In genomic region chr17:16255481-16255901, GRCh38 we compare ENCODE assay signal across 9 cellular contexts. TPM values are rescaled to one million over a fixed set of nuclear protein-coding genes. Genes with fewer than 3 reads are reported as not detected.
DNase-seq lines count a peak whose midpoint lies in the region; ATAC-seq, FAIRE-seq and TF ChIP-seq lines count a peak whose summit lies in the region.
"Had no signal": no experiment of that assay in that cellular context is flagged by ENCODE, and none has a peak within 500 bp of the region (broad histone marks: within the 10 kb centered on the region; RNA-seq: fewer than 3 reads in every experiment).

No MANE protein-coding gene starts in this region.

- H3K79me2 ChIP-seq in HepG2 (ENCODE audit: insufficient read depth, low read length) = peaks cover 6% of the 10 kb centered on the region

- H4K20me1 ChIP-seq in HepG2 (ENCODE audit: insufficient read depth, low read length) = no peaks in the 10 kb centered on the region

- no peak overlapping the region for H3K27ac Mint-ChIP-seq in activated T-helper 1 cell treated with anti-CD3 and anti-CD28 coated beads, Interleukin-12 subunit alpha, Interleukin-12 subunit beta, Interleukin-2, Interleukin-4 antibody, amounts not matched to agents 30 ng/mL and 10 ng/mL and 1 ng/mL, durations not matched to agents 14 hours and 24 hours and 36 hours

- H3K27me3 Mint-ChIP-seq in activated T-helper 1 cell treated with anti-CD3 and anti-CD28 coated beads, Interleukin-12 subunit alpha, Interleukin-12 subunit beta, Interleukin-2, Interleukin-4 antibody, amounts not matched to agents 30 ng/mL and 10 ng/mL and 1 ng/mL, durations not matched to agents 14 hours and 24 hours and 36 hours (ENCODE audit: insufficient read depth) = no peaks in the 10 kb centered on the region

- H3K36me3 Mint-ChIP-seq in activated T-helper 1 cell treated with anti-CD3 and anti-CD28 coated beads, Interleukin-12 subunit alpha, Interleukin-12 subunit beta, Interleukin-2, Interleukin-4 antibody, amounts not matched to agents 30 ng/mL and 10 ng/mL and 1 ng/mL, durations not matched to agents 14 hours and 24 hours and 36 hours (ENCODE audit: low read depth) = peaks cover 4% of the 10 kb centered on the region

- H3K4me1 ChIP-seq in HAP-1 (peaks cover 13% of the 10 kb centered on the region), HepG2 (ENCODE audit: insufficient read depth, low read length) (peaks cover 59% of the 10 kb centered on the region), small intestine (ENCODE audit: control insufficient read depth in 2 of 2, insufficient read depth in 1 of 2, low read depth in 1 of 2, low read length in 1 of 2) (peaks cover 0 to 2% of the 10 kb centered on the region in 2 donors)

- H3K27me3 ChIP-seq in HAP-1 (ENCODE audit: low read depth) = no peaks in the 10 kb centered on the region
- no peaks in the 10 kb centered on the region for H3K27me3 ChIP-seq in HepG2 (ENCODE audit: control insufficient read depth in 1 of 2, insufficient read depth in 2 of 2, low read length in 2 of 2)
- H3K27me3 ChIP-seq in small intestine (ENCODE audit: control insufficient read depth in 2 of 2, insufficient read depth in 2 of 2, low read length in 2 of 2) = no peaks in the 10 kb centered on the region

- H3K4me3 Mint-ChIP-seq in activated T-helper 1 cell treated with anti-CD3 and anti-CD28 coated beads, Interleukin-12 subunit alpha, Interleukin-12 subunit beta, Interleukin-2, Interleukin-4 antibody, amounts not matched to agents 30 ng/mL and 10 ng/mL and 1 ng/mL, durations not matched to agents 14 hours and 24 hours and 36 hours = no peak overlapping the region

- intact Hi-C loops in HepG2 (cut with micrococcal nuclease; ENCODE audit: unreplicated experiment) = no loop called here
- intact Hi-C loops in activated T-helper 1 cell treated with anti-CD3 and anti-CD28 coated beads, Interleukin-12 subunit alpha, Interleukin-12 subunit beta, Interleukin-2, Interleukin-4 antibody, amounts not matched to agents 30 ng/mL and 10 ng/mL and 1 ng/mL, durations not matched to agents 14 hours and 24 hours and 36 hours (cut with micrococcal nuclease) = no loop called here

- CTCF ChIA-PET in HepG2 (lab: Yijun Ruan, JAX; ENCODE audit: low intra/inter-chr PET ratio, low total read pairs) = no interaction called here

- no peak for TF ChIP-seq CTCF in choroid plexus epithelial cell (conservative IDR thresholded peaks at IDR 0.05; ENCODE audit: low read depth, low read length)
- no peak for TF ChIP-seq CTCF in HepG2 (CRISPR knock-in tag; IDR thresholded peaks at IDR 0.05)
- no peak for TF ChIP-seq CTCF in GM20000 (IDR thresholded peaks at IDR 0.05; ENCODE audit: extremely low read depth, missing control alignments)

- H3K27ac ChIP-seq in HepG2 (ENCODE audit: extremely low read length, insufficient read depth, low read length) = peak overlapping the region; percentile 67
- H3K27ac ChIP-seq in small intestine (ENCODE audit: low read depth in 1 of 2, low read length in 1 of 2) = peak overlapping the region; percentile 87 to 90

- POLR2A ChIA-PET in HepG2 (lab: Yijun Ruan, JAX) = interaction anchor here (1.1 to 1.2 kb wide), 2 partner anchors 40 to 125 kb away, joined by 3 to 4 read pairs; partner anchors contain the start of gene UBB

- TF ChIP-seq RAD21 in HepG2 (CRISPR knock-in tag; IDR thresholded peaks at IDR 0.05) = no peak

- H3K9me3 ChIP-seq in HAP-1 = no peaks in the 10 kb centered on the region
- H3K9me3 ChIP-seq in HepG2 (ENCODE audit: low read length) = no peaks in the 10 kb centered on the region
- no peaks in the 10 kb centered on the region for H3K9me3 ChIP-seq in small intestine (ENCODE audit: control insufficient read depth, low read depth)

- 33% methylated on average over 4 of the region's 4 CpGs for WGBS in HepG2 (ENCODE audit: low lambda C conversion rate)
- 5 to 40% (median 28%) methylated on average over 4 of the region's 4 CpGs for WGBS in small intestine, 3 donors

- H3K36me3 ChIP-seq in HAP-1 (replicated peaks) (no peaks in the 10 kb centered on the region; the same call in 1 of the 2 replicates), HepG2 (replicated peaks in 1 of 2; ENCODE audit: control insufficient read depth in 1 of 2, insufficient read depth in 2 of 2, low read length in 2 of 2) (peaks cover 0 to 3% of the 10 kb centered on the region in 2 experiments; a peak in 1 of 5 replicates), small intestine (ENCODE audit: control insufficient read depth in 2 of 2, insufficient read depth in 2 of 2, low read length in 2 of 2) (no peaks in the 10 kb centered on the region)

- no peaks in the 10 kb centered on the region for H3K9me3 Mint-ChIP-seq in activated T-helper 1 cell treated with anti-CD3 and anti-CD28 coated beads, Interleukin-12 subunit alpha, Interleukin-12 subunit beta, Interleukin-2, Interleukin-4 antibody, amounts not matched to agents 30 ng/mL and 10 ng/mL and 1 ng/mL, durations not matched to agents 14 hours and 24 hours and 36 hours

- peaks cover 17% of the 10 kb centered on the region for H3K4me1 Mint-ChIP-seq in activated T-helper 1 cell treated with anti-CD3 and anti-CD28 coated beads, Interleukin-12 subunit alpha, Interleukin-12 subunit beta, Interleukin-2, Interleukin-4 antibody, amounts not matched to agents 30 ng/mL and 10 ng/mL and 1 ng/mL, durations not matched to agents 14 hours and 24 hours and 36 hours (ENCODE audit: low read depth)

- FAIRE-seq in HepG2 (lab: Jason Lieb, UNC) (no peak), small intestine (lab: Jason Lieb, UNC) (no peak)

- H3K4me3 ChIP-seq in HAP-1 (no peak overlapping the region), choroid plexus epithelial cell (ENCODE audit: low read depth, low read length) (peak overlapping the region; percentile 18), HepG2 (replicated peaks in 1 of 3; ENCODE audit: insufficient read depth in 1 of 3, low read depth in 2 of 3, low read length in 3 of 3) (no peak overlapping the region; a peak in 1 of 6 replicates), small intestine (ENCODE audit: low read depth in 1 of 2, low read length in 2 of 2) (no peak overlapping the region)

- H2AFZ ChIP-seq in HepG2 (ENCODE audit: low read length) = no peak overlapping the region

- DNase-seq in HAP-1 (ENCODE audit: low spot score in 2 of 2) (peak; percentile 57 to 59), choroid plexus epithelial cell (ENCODE audit: low read depth) (peak; percentile 43), HepG2 (ENCODE audit: low spot score) (peak; percentile 22), small intestine (peak; percentile 94), GM20000 (ENCODE audit: low spot score) (no peak), SKM-1 (lab: John Stamatoyannopoulos, UW; ENCODE audit: unreplicated experiment) (no peak)
- DNase-seq in activated T-helper 1 cell treated with anti-CD3 and anti-CD28 coated beads, Interleukin-12 subunit alpha, Interleukin-12 subunit beta, Interleukin-2, Interleukin-4 antibody, amounts not matched to agents 30 ng/mL and 10 ng/mL and 1 ng/mL, durations not matched to agents 14 hours and 24 hours and 36 hours (ENCODE audit: low spot score) = no peak
- DNase-seq: activated T-cell treated with anti-CD3 and anti-CD28 coated beads, Interleukin-2, amount 50 U/mL, for 48 hours had no signal

- peak; percentile 74 for ATAC-seq in HepG2
- ATAC-seq in HG02759 (IDR thresholded peaks at IDR 0.05; ENCODE audit: unreplicated experiment) = no peak

- TF ChIP-seq POLR2A in HepG2 (IDR thresholded peaks at IDR 0.05; ENCODE audit: insufficient read depth in 1 of 2, low read depth in 2 of 2, low read length in 2 of 2) = no peak

- in situ Hi-C loops in HAP-1 (cut with MboI; ENCODE audit: low sequenced_read_pairs) = no loop called here
- in situ Hi-C loops in HepG2 (cut with HindIII; ENCODE audit: extremely low pct_ligation_motif_present, low pct_unique_long_range_greater_than_20kb) = no loop called here

- peak overlapping the region; percentile 23 for H3K9ac ChIP-seq in HepG2 (ENCODE audit: insufficient read depth, low read depth, low read length)

- no TSS peak for BruUV-seq in HepG2 (replicated peaks; lab: Mats Ljungman, UMichigan)

- TF ChIP-seq EP300 in HepG2 (IDR thresholded peaks at IDR 0.05; ENCODE audit: low read depth in 2 of 2, low read length in 2 of 2) (no peak), HepG2 (CRISPR knock-in tag; IDR thresholded peaks at IDR 0.05; ENCODE audit: borderline replicate concordance) (no peak)

- peak overlapping the region; percentile 31; the same call in 1 of the 2 replicates for H3K4me2 ChIP-seq in HepG2 (ENCODE audit: low read depth, low read length)

RNA-seq across cellular contexts. Expression of gene PIGL, which starts 38.5 kb away (rescaled TPM):
- total RNA-seq in HepG2 (2016; rRNA removed; fragmentation: Illumina TruSeq; extraction: Trizol) = 9.8 and 28.5 TPM in 2 replicates
- 7.4 and 8.4 TPM in 2 replicates for total RNA-seq in HepG2 (2016; cell fraction: cytosol; rRNA removed; fragmentation: Illumina TruSeq; extraction: Trizol; ENCODE audit: low read depth)
- 9.8 and 25.0 TPM in 2 replicates for total RNA-seq in HepG2 (2016; cell fraction: insoluble cytoplasmic fraction; rRNA removed; fragmentation: Illumina TruSeq; extraction: Trizol)
- 8.9 and 10.6 TPM in 2 replicates for total RNA-seq in HepG2 (2016; cell fraction: membrane; rRNA removed; fragmentation: Illumina TruSeq; extraction: Trizol)
- 39.8 and 46.5 TPM in 2 replicates for total RNA-seq in HepG2 (2016; cell fraction: nucleus; rRNA removed; fragmentation: Illumina TruSeq; extraction: Trizol)
- polyA plus RNA-seq in HepG2 (2011; rRNA removed) (63.8 and 89.6 TPM in 2 replicates), small intestine (10 to 100 TPM; 19.0 to 30.2 (median 21.6) TPM)
- polyA plus RNA-seq in HepG2 (2011; cell fraction: cytosol; rRNA removed) = 27.7 and 28.2 TPM in 2 replicates
- polyA plus RNA-seq in HepG2 (2011; cell fraction: nucleus; rRNA removed) = 389 and 455 TPM in 2 replicates
- polyA plus RNA-seq in HepG2 (2012) = 42.2 and 50.5 TPM in 2 replicates
- polyA plus RNA-seq in HepG2 (2016; cell fraction: cytosol; fragmentation: Illumina TruSeq; extraction: Trizol; ENCODE audit: low read depth) = 3.6 and 3.9 TPM in 2 replicates
- 9.6 and 11.6 TPM in 2 replicates for polyA plus RNA-seq in HepG2 (2016; cell fraction: insoluble cytoplasmic fraction; fragmentation: Illumina TruSeq; extraction: Trizol; ENCODE audit: low read depth)
- polyA plus RNA-seq in HepG2 (2016; cell fraction: membrane; fragmentation: Illumina TruSeq; extraction: Trizol; ENCODE audit: low read depth) = 4.3 and 5.4 TPM in 2 replicates
- polyA plus RNA-seq in HepG2 (2016; cell fraction: nucleus; fragmentation: Illumina TruSeq; extraction: Trizol; ENCODE audit: insufficient read depth, low read depth) = 49.3 and 55.4 TPM in 2 replicates
- 28.9 and 42.8 TPM in 2 replicates for polyA minus RNA-seq in HepG2 (2011; rRNA and poly(A)+ RNA removed; ENCODE audit: low replicate concordance)
- 9.2 and 9.4 TPM in 2 replicates for polyA minus RNA-seq in HepG2 (2011; cell fraction: cytosol; rRNA and poly(A)+ RNA removed)
- 78.7 and 99.5 TPM in 2 replicates for polyA minus RNA-seq in HepG2 (2011; cell fraction: nucleus; rRNA and poly(A)+ RNA removed)
- 45.7 and 46.1 TPM in 2 replicates for total RNA-seq in activated T-helper 1 cell treated with anti-CD3 and anti-CD28 coated beads, Interleukin-12 subunit alpha, Interleukin-12 subunit beta, Interleukin-2, Interleukin-4 antibody, amounts not matched to agents 30 ng/mL and 10 ng/mL and 1 ng/mL, durations not matched to agents 14 hours and 24 hours and 36 hours

RNA-seq across cellular contexts. Expression of gene NCOR1, which starts 40.2 kb away (rescaled TPM):
- total RNA-seq in HepG2 (2016; rRNA removed; fragmentation: Illumina TruSeq; extraction: Trizol) = 57.0 and 80.4 TPM in 2 replicates
- total RNA-seq in HepG2 (2016; cell fraction: cytosol; rRNA removed; fragmentation: Illumina TruSeq; extraction: Trizol; ENCODE audit: low read depth) = 22.7 and 28.3 TPM in 2 replicates
- 55.2 and 73.8 TPM in 2 replicates for total RNA-seq in HepG2 (2016; cell fraction: insoluble cytoplasmic fraction; rRNA removed; fragmentation: Illumina TruSeq; extraction: Trizol)
- 34.0 and 36.2 TPM in 2 replicates for total RNA-seq in HepG2 (2016; cell fraction: membrane; rRNA removed; fragmentation: Illumina TruSeq; extraction: Trizol)
- 89.2 and 101 TPM in 2 replicates for total RNA-seq in HepG2 (2016; cell fraction: nucleus; rRNA removed; fragmentation: Illumina TruSeq; extraction: Trizol)
- polyA plus RNA-seq in HepG2 (2011; rRNA removed) (65.5 and 71.7 TPM in 2 replicates), small intestine (100 to 1,000 TPM in 2 of 3 donors, 10 to 100 TPM in 1; 69.3 to 227 (median 191) TPM)
- polyA plus RNA-seq in HepG2 (2011; cell fraction: cytosol; rRNA removed) = 55.8 and 62.9 TPM in 2 replicates
- polyA plus RNA-seq in HepG2 (2011; cell fraction: nucleus; rRNA removed) = 116 and 122 TPM in 2 replicates
- 42.3 and 47.6 TPM in 2 replicates for polyA plus RNA-seq in HepG2 (2012)
- polyA plus RNA-seq in HepG2 (2016; cell fraction: cytosol; fragmentation: Illumina TruSeq; extraction: Trizol; ENCODE audit: low read depth) = 3.8 and 4.9 TPM in 2 replicates
- 80.6 and 82.5 TPM in 2 replicates for polyA plus RNA-seq in HepG2 (2016; cell fraction: insoluble cytoplasmic fraction; fragmentation: Illumina TruSeq; extraction: Trizol; ENCODE audit: low read depth)
- polyA plus RNA-seq in HepG2 (2016; cell fraction: membrane; fragmentation: Illumina TruSeq; extraction: Trizol; ENCODE audit: low read depth) = 11.3 TPM in 2 replicates
- polyA plus RNA-seq in HepG2 (2016; cell fraction: nucleus; fragmentation: Illumina TruSeq; extraction: Trizol; ENCODE audit: insufficient read depth, low read depth) = 85.3 and 89.2 TPM in 2 replicates
- polyA minus RNA-seq in HepG2 (2011; rRNA and poly(A)+ RNA removed; ENCODE audit: low replicate concordance) = 273 and 332 TPM in 2 replicates
- polyA minus RNA-seq in HepG2 (2011; cell fraction: cytosol; rRNA and poly(A)+ RNA removed) = 62.3 and 64.1 TPM in 2 replicates
- polyA minus RNA-seq in HepG2 (2011; cell fraction: nucleus; rRNA and poly(A)+ RNA removed) = 263 and 278 TPM in 2 replicates
- total RNA-seq in activated T-helper 1 cell treated with anti-CD3 and anti-CD28 coated beads, Interleukin-12 subunit alpha, Interleukin-12 subunit beta, Interleukin-2, Interleukin-4 antibody, amounts not matched to agents 30 ng/mL and 10 ng/mL and 1 ng/mL, durations not matched to agents 14 hours and 24 hours and 36 hours = 123 and 131 TPM in 2 replicates

Comparison
In these comparisons a context has a peak if more than half of its experiments do, and no peak if none do; other contexts are left out.
1. DNase-seq: peak in HAP-1 (2 of 2), choroid plexus epithelial cell (single experiment), HepG2 (single experiment) and small intestine (single experiment); none in GM20000 (single experiment), SKM-1 (single experiment) and activated T-helper 1 cell treated with anti-CD3 and anti-CD28 coated beads, Interleukin-12 subunit alpha, Interleukin-12 subunit beta, Interleukin-2, Interleukin-4 antibody, amounts not matched to agents 30 ng/mL and 10 ng/mL and 1 ng/mL, durations not matched to agents 14 hours and 24 hours and 36 hours (single experiment).